In the genomic region with DNA sequence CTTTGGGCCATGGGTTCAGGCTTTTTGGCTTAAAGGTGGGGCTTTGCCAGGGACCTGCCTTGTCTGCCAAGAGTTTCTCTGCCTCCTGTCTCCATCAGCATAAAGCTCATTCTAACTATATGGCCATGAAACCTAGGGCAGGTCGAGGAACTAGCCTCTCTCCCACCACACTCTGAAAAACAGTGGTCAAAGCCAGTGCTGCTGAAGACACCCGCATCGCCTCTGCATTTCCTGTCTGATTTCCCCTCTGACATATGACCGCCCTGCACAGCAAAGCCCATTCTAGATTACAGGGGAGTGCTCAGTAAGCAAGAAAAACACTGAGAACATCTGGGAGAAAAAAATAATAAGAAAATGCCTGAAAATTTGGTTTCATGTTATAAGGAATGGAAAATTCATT, we compare ENCODE assay signal across 37 cellular contexts.
"Had no signal": no experiment of that assay in that cellular context is flagged by ENCODE, and none has a peak within 500 bp of the region (broad histone marks: within the 10 kb centered on the region; RNA-seq: fewer than 3 reads in every experiment).

No MANE protein-coding gene starts in this region.

- H3K27me3 ChIP-seq: MG63, Peyer's patch had no signal

- H3K36me3 Mint-ChIP-seq: brain had no signal

- H3K27ac ChIP-seq: Peyer's patch, VCaP had no signal

- H3K36me3 ChIP-seq: MG63, Peyer's patch had no signal

- H3K27me3 Mint-ChIP-seq: activated B cell treated with CpG ODN at 0.5 μM for 24 hours; activated CD8-positive, alpha-beta T cell treated with anti-CD3 and anti-CD28 coated beads for 36 hours; activated naive CD8-positive, alpha-beta T cell; activated naive CD8-positive, alpha-beta T cell treated with anti-CD3 and anti-CD28 coated beads, Interleukin-2, amount 50 U/mL, for 24 hours; brain had no signal

- ATAC-seq: activated CD8-positive, alpha-beta T cell treated with anti-CD3 and anti-CD28 coated beads for 36 hours; activated naive CD8-positive, alpha-beta T cell treated with anti-CD3 and anti-CD28 coated beads, Interleukin-2, amount 50 U/mL, for 24 hours; PC-3; Right ventricle myocardium inferior had no signal

- H3K4me3 ChIP-seq: MG63, Peyer's patch had no signal

- H3K4me1 ChIP-seq: Peyer's patch had no signal

- H3K4me3 Mint-ChIP-seq: activated B cell treated with CpG ODN at 0.5 μM for 24 hours; activated CD8-positive, alpha-beta T cell treated with anti-CD3 and anti-CD28 coated beads for 36 hours; activated naive CD4-positive, alpha-beta T cell treated with anti-CD3 and anti-CD28 coated beads for 36 hours; activated naive CD8-positive, alpha-beta T cell; activated naive CD8-positive, alpha-beta T cell treated with anti-CD3 and anti-CD28 coated beads, Interleukin-2, amount 50 U/mL, for 24 hours; brain had no signal

- H3K9me3 Mint-ChIP-seq: activated B cell treated with CpG ODN at 0.5 μM for 24 hours; activated CD8-positive, alpha-beta T cell treated with anti-CD3 and anti-CD28 coated beads for 36 hours; activated naive CD4-positive, alpha-beta T cell treated with anti-CD3 and anti-CD28 coated beads for 36 hours; activated T-helper 2 cell treated with anti-CD3 and anti-CD28 coated beads, Interferon-gamma antibody, Interleukin-2, Interleukin-4, amounts not matched to agents 10 μg/mL and 5 μg/mL and 100 μg/mL, durations not matched to agents 14 hours and 24 hours and 36 hours had no signal

- H3K27ac Mint-ChIP-seq: activated B cell treated with CpG ODN at 0.5 μM for 24 hours; activated CD8-positive, alpha-beta T cell treated with anti-CD3 and anti-CD28 coated beads for 36 hours; activated naive CD4-positive, alpha-beta T cell treated with anti-CD3 and anti-CD28 coated beads for 36 hours; activated naive CD8-positive, alpha-beta T cell; activated naive CD8-positive, alpha-beta T cell treated with anti-CD3 and anti-CD28 coated beads, Interleukin-2, amount 50 U/mL, for 24 hours; activated T-helper 2 cell treated with anti-CD3 and anti-CD28 coated beads, Interferon-gamma antibody, Interleukin-2, Interleukin-4, amounts not matched to agents 10 μg/mL and 5 μg/mL and 100 μg/mL, durations not matched to agents 14 hours and 24 hours and 36 hours; brain had no signal

- DNase-seq: activated B cell treated with CpG ODN at 0.5 μM for 24 hours; activated CD4-positive, alpha-beta T cell treated with anti-CD3 and anti-CD28 coated beads for 48 hours; activated CD4-positive, alpha-beta T cell treated with anti-CD3 and anti-CD28 coated beads, Interleukin-2, amount 50 U/mL, for 4 hours; activated CD4-positive, CD25-positive, alpha-beta regulatory T cell treated with anti-CD3 and anti-CD28 coated beads, Interleukin-2, amount 50 U/mL, for 72 hours; activated CD8-positive, alpha-beta T cell treated with anti-CD3 and anti-CD28 coated beads for 36 hours; activated gamma-delta T cell treated with Interleukin-2 at 50 U/mL for 16 hours; activated naive CD4-positive, alpha-beta T cell treated with anti-CD3 and anti-CD28 coated beads for 36 hours; activated naive CD8-positive, alpha-beta T cell treated with anti-CD3 and anti-CD28 coated beads, Interleukin-2, amount 50 U/mL, for 24 hours; activated T-cell treated with anti-CD3 and anti-CD28 coated beads, Interleukin-2, amount 50 U/mL, for 1 hour; anterior cingulate cortex; caudate nucleus; cerebellar nuclear complex; Kasumi-1; KG1; MG63; MV-4-11; NCI-H1092; NCI-H146; NCI-H187; NCI-H2029 treated with DMSO at 0.1 percent for 48 hours; NCI-H2107; NCI-H2171; NCI-H510A; NCI-H526; NCI-H748 treated with DMSO at 0.1 percent for 48 hours; PC-3; Peyer's patch; RPMI8226; SW 1271; T-helper 1 cell; T-helper 2 cell; T-helper 9 cell had no signal

- H3K9me3 ChIP-seq: MG63, Peyer's patch had no signal
